In the genomic region with DNA sequence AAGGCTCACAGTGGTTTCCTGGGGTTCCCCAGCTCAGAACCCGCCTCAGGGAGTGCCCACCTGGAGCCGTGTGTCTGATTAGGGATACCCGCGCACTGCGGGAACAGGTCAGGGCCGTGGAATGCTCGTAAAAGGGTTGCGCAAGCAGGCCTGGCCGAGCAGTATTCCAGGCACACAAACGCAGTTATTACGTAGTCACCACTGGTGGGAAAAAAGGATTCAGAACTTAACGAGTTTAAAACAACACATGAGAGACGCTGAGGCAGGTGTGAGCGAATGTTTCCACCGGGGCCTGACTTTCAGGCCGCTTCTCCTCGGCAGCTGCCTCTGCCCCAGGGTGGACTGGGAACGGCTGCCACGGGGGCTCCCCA, we compare ENCODE assay signal across 1 cellular context.
A peak's percentile ranks its signal among the peaks of the same experiment; 100 is the strongest.
TF ChIP-seq lines count a peak whose summit lies in the region.

No MANE protein-coding gene starts in this region.

TF ChIP-seq in Ishikawa, 13 proteins besides CTCF, POLR2A, EP300 and RAD21 (continued from another document):
- TF ChIP-seq USF1 (IDR thresholded peaks at IDR 0.05) (no peak), TEAD4 (IDR thresholded peaks at IDR 0.05) (peak; percentile 59; the same call in 1 of the 2 replicates), NFIC (IDR thresholded peaks at IDR 0.05) (no peak), TAF1 (IDR thresholded peaks at IDR 0.05; ENCODE audit: low read depth) (no peak), CEBPB (IDR thresholded peaks at IDR 0.05) (peak; percentile 98), CREB1 (IDR thresholded peaks at IDR 0.05; ENCODE audit: low read depth) (no peak)
